In the genomic region with DNA sequence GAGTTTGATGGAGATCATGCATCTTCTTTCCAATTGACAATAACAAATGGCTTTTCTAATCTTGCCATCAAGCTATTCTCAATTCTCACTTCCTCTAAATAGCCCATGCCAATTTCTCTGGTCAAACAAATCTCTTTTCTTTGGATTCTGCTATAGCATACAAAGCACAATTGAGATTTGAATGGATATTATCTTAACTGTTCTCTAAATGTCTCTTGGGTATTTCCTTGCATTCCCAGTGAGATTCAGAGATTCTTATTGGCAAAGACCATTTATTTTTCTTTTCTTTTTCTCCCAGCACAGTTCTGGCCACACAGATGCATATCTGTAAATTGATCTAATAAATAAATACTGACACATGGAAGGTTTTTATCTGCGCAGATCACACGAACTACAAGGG, we compare ENCODE assay signal across 29 cellular contexts. TPM values are rescaled to one million over a fixed set of nuclear protein-coding genes. Genes with fewer than 3 reads are reported as not detected.
"Had no signal": no experiment of that assay in that cellular context is flagged by ENCODE, and none has a peak within 500 bp of the region (broad histone marks: within the 10 kb centered on the region; RNA-seq: fewer than 3 reads in every experiment).

A gene with protein sequence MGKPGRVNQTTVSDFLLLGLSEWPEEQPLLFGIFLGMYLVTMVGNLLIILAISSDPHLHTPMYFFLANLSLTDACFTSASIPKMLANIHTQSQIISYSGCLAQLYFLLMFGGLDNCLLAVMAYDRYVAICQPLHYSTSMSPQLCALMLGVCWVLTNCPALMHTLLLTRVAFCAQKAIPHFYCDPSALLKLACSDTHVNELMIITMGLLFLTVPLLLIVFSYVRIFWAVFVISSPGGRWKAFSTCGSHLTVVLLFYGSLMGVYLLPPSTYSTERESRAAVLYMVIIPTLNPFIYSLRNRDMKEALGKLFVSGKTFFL (plus strand): TSS at position 301 of the 400 bp plus-strand sequence. CDS start 100 bp downstream, outside the sequence.

- H3K4me1 Mint-ChIP-seq: immature natural killer cell; memory B cell; nephron; neural crest cell; stimulated activated effector memory CD8-positive, alpha-beta T cell treated with anti-CD3 and anti-CD28 coated beads, Interleukin-12 subunit alpha, Interleukin-12 subunit beta, amount 100 ng/mL, for 72 hours had no signal

- H3K27ac ChIP-seq: heart left ventricle, left lung, lower lobe of right lung, neutrophil, parathyroid adenoma, prostate gland, sigmoid colon, spleen, stomach, testis, thyroid gland, transverse colon, upper lobe of right lung had no signal

- DNase-seq: heart left ventricle; hypothalamus; immature natural killer cell; kidney; left colon; left lung; lower lobe of right lung; naive thymus-derived CD8-positive, alpha-beta T cell; occipital lobe; retina; right cardiac atrium; sigmoid colon; small intestine; spleen; stimulated activated CD4-positive, alpha-beta T cell treated with anti-CD3 and anti-CD28 coated beads, Interleukin-4, amount 100 ng/mL, for 24 hours; stimulated activated naive CD4-positive, alpha-beta T cell; stomach; testis; thyroid gland; transverse colon; upper lobe of right lung had no signal

- H3K36me3 ChIP-seq: heart left ventricle, left lung, lower lobe of right lung, neutrophil, prostate gland, sigmoid colon, spleen, stomach, thyroid gland, transverse colon, upper lobe of right lung had no signal

- H3K9ac ChIP-seq: parathyroid adenoma had no signal

- H3K4me3 Mint-ChIP-seq: immature natural killer cell; memory B cell; naive thymus-derived CD8-positive, alpha-beta T cell; nephron; neural crest cell; stimulated activated effector memory CD8-positive, alpha-beta T cell treated with anti-CD3 and anti-CD28 coated beads, Interleukin-12 subunit alpha, Interleukin-12 subunit beta, amount 100 ng/mL, for 72 hours had no signal

- H2AFZ ChIP-seq: parathyroid adenoma had no signal

- ATAC-seq: heart left ventricle; left colon; left lung; lower lobe of right lung; naive thymus-derived CD8-positive, alpha-beta T cell; right cardiac atrium; stimulated activated effector memory CD8-positive, alpha-beta T cell treated with anti-CD3 and anti-CD28 coated beads, Interleukin-12 subunit alpha, Interleukin-12 subunit beta, amount 100 ng/mL, for 72 hours; upper lobe of right lung had no signal

- H3K9me3 Mint-ChIP-seq: stimulated activated effector memory CD8-positive, alpha-beta T cell treated with anti-CD3 and anti-CD28 coated beads, Interleukin-12 subunit alpha, Interleukin-12 subunit beta, amount 100 ng/mL, for 72 hours had no signal

- H3K27ac Mint-ChIP-seq: immature natural killer cell; memory B cell; naive thymus-derived CD8-positive, alpha-beta T cell; nephron; stimulated activated effector memory CD8-positive, alpha-beta T cell treated with anti-CD3 and anti-CD28 coated beads, Interleukin-12 subunit alpha, Interleukin-12 subunit beta, amount 100 ng/mL, for 72 hours had no signal

- H3K9me3 ChIP-seq: left lung, lower lobe of right lung, neutrophil, prostate gland, sigmoid colon, spleen, stomach, testis, thyroid gland, transverse colon, upper lobe of right lung had no signal

- H3K27me3 ChIP-seq: left lung, sigmoid colon, stomach, testis, thyroid gland, transverse colon, upper lobe of right lung had no signal

- H3K4me1 ChIP-seq: heart left ventricle, left lung, lower lobe of right lung, parathyroid adenoma, prostate gland, sigmoid colon, spleen, stomach, testis, thyroid gland, transverse colon, upper lobe of right lung had no signal

- H3K79me2 ChIP-seq: parathyroid adenoma had no signal

- H3K4me3 ChIP-seq: heart left ventricle, left lung, lower lobe of right lung, prostate gland, sigmoid colon, spleen, stomach, testis, thyroid gland, transverse colon, upper lobe of right lung had no signal

RNA-seq across cellular contexts. Expression of the gene that starts here (rescaled TPM):
- polyA plus RNA-seq: heart left ventricle; immature natural killer cell; liver; naive thymus-derived CD8-positive, alpha-beta T cell; right cardiac atrium; sigmoid colon; small intestine; spleen; stomach had no signal
